1 cellular context compared by ENCODE assay signal in the genomic region with DNA sequence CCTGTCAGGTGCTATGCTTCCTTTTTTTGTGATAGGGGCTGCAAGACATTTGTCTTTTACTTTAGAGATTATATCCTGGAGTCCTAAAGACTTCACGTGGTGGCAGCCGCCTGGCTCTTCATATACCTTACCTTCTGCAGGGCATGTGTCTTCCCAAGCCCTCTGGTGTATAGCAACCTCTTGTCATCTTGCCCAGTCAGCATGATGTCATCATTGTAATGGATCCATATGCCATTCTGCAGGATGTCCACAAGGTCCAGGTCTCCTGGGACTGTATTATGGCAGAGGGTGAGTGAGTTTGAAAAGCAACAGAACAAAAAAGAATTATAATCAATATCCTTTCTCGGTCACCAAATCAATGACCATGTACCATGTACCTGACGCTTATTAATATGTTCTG.
TF ChIP-seq lines count a peak whose summit lies in the region.

No MANE protein-coding gene starts in this region.

TF ChIP-seq in SK-N-SH treated with all-trans-retinoic acid at 6 μM for 48 hours, 23 proteins besides CTCF, POLR2A, EP300 and RAD21 (continued from another document):
- TF ChIP-seq GLIS3 (CRISPR knock-in tag; IDR thresholded peaks at IDR 0.05) (no peak), ZNF565 (CRISPR knock-in tag; conservative IDR thresholded peaks at IDR 0.05; ENCODE audit: low read depth) (no peak)
